ENCODE assay signal across 16 cellular contexts in the genomic region with DNA sequence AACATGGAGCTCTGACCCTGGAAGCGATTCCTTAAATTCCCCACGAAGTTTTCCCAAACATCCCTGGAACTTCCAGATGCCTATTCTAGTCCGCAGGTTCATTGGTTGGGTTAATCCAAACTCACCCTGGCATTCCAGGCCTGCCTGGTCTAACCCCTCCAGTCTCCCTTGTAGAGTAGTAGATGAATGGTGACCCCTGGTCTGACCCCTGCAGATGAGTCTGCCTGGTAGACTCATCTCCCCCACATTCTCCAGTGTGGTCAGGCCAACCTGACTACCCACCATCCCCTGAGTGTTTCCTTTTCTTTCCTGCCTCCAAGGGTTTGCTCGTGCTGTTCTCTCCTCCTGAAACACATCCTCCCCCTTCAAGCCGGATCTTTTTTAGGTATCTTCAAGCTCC.
"Had no signal": no experiment of that assay in that cellular context is flagged by ENCODE, and none has a peak within 500 bp of the region (broad histone marks: within the 10 kb centered on the region; RNA-seq: fewer than 3 reads in every experiment).

No MANE protein-coding gene starts in this region.

- ATAC-seq: activated CD8-positive, alpha-beta memory T cell treated with anti-CD3 and anti-CD28 coated beads, Interleukin-2, amount 10 ng/mL, durations not matched to agents 7 days and 5 days; left ventricle myocardium superior; T-cell had no signal

- H3K9me3 Mint-ChIP-seq: nephron progenitor cell, T-cell had no signal

- H3K36me3 Mint-ChIP-seq: activated naive CD4-positive, alpha-beta T cell treated with anti-CD3 and anti-CD28 coated beads, Interleukin-2, amount 10 ng/mL, durations not matched to agents 7 days and 5 days; T-cell had no signal

- H3K4me3 Mint-ChIP-seq: activated CD8-positive, alpha-beta memory T cell treated with anti-CD3 and anti-CD28 coated beads, Interleukin-2, amount 10 ng/mL, durations not matched to agents 7 days and 5 days; activated naive CD4-positive, alpha-beta T cell treated with anti-CD3 and anti-CD28 coated beads, Interleukin-2, amount 10 ng/mL, durations not matched to agents 7 days and 5 days; memory B cell; nephron progenitor cell; T-cell had no signal

- DNase-seq: activated CD4-positive, alpha-beta T cell treated with anti-CD3 and anti-CD28 coated beads for 1 hour; activated CD4-positive, alpha-beta T cell treated with anti-CD3 and anti-CD28 coated beads, Interleukin-2, amount 50 U/mL, for 4 hours; activated CD8-positive, alpha-beta memory T cell treated with anti-CD3 and anti-CD28 coated beads, Interleukin-2, amount 10 ng/mL, durations not matched to agents 7 days and 5 days; activated naive CD4-positive, alpha-beta T cell treated with anti-CD3 and anti-CD28 coated beads, Interleukin-2, amount 10 ng/mL, durations not matched to agents 7 days and 5 days; activated T-cell treated with anti-CD3 and anti-CD28 coated beads, Interleukin-2, amount 50 U/mL, for 1 hour; erythroblast; islet precursor cell; left ventricle myocardium superior; nephron progenitor cell; ovary; stimulated activated CD4-positive, alpha-beta T cell treated with anti-CD3 and anti-CD28 coated beads, Interleukin-12 subunit alpha, Interleukin-12 subunit beta, amount 100 ng/mL, for 4 hours; stimulated activated CD4-positive, alpha-beta T cell treated with anti-CD3 and anti-CD28 coated beads, Interleukin-2, amount 100 ng/mL, for 24 hours; T-cell; T-helper 9 cell; uterus had no signal

- H3K27ac Mint-ChIP-seq: activated CD8-positive, alpha-beta memory T cell treated with anti-CD3 and anti-CD28 coated beads, Interleukin-2, amount 10 ng/mL, durations not matched to agents 7 days and 5 days; activated naive CD4-positive, alpha-beta T cell treated with anti-CD3 and anti-CD28 coated beads, Interleukin-2, amount 10 ng/mL, durations not matched to agents 7 days and 5 days; memory B cell; nephron progenitor cell; T-cell had no signal
